Comparison of ENCODE assay signal across 27 cellular contexts in the genomic region with DNA sequence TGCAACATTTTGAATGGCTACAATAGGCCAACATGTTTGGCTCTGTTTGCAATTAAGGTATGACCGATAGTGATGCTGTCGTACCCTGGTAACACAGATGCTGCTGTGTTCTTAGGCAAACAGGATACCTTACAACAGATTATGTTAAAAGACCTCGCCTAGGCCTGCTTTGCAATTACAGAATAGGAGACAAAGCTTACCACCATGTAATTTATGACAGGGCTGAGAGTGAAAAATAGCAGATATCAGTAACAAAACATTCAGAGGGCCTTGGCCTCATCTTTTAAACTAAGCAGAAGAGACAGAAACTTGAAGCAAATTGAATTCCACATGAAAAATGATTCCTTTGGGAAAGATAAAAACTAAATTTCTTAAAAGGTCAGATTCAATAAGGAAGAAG. TPM values are rescaled to one million over a fixed set of nuclear protein-coding genes. Genes with fewer than 3 reads are reported as not detected.
DNase-seq lines count a peak whose midpoint lies in the region; ATAC-seq and TF ChIP-seq lines count a peak whose summit lies in the region.
"Had no signal": no experiment of that assay in that cellular context is flagged by ENCODE, and none has a peak within 500 bp of the region (broad histone marks: within the 10 kb centered on the region; RNA-seq: fewer than 3 reads in every experiment).

No MANE protein-coding gene starts in this region.

- TF ChIP-seq CTCF in mammary epithelial cell (conservative IDR thresholded peaks at IDR 0.05 in 1 of 2, IDR thresholded peaks at IDR 0.05 in 1 of 2; ENCODE audit: extremely low read depth in 1 of 2, insufficient read depth in 1 of 2, low read depth in 1 of 2, low read length in 2 of 2) (no peak), breast epithelium (IDR thresholded peaks at IDR 0.05) (no peak), fibroblast of the aortic adventitia (IDR thresholded peaks at IDR 0.05; ENCODE audit: insufficient read depth, low read length) (no peak)

- no peak overlapping the region for H3K27ac ChIP-seq in mammary epithelial cell (ENCODE audit: insufficient read depth, low read depth, low read length)
- H3K27ac ChIP-seq in breast epithelium = no peak overlapping the region
- peak overlapping the region; percentile 14 for H3K27ac ChIP-seq in skeletal muscle tissue (ENCODE audit: low read depth, low read length)
- H3K27ac ChIP-seq: colonic mucosa, epithelial cell of prostate, PC-9, transverse colon had no signal

- H3K4me2 ChIP-seq in mammary epithelial cell (ENCODE audit: insufficient read depth, low read depth, low read length) = no peak overlapping the region
- H3K4me2 ChIP-seq: GM23338, PC-9 had no signal

- intact Hi-C loops in mammary epithelial cell (cut with micrococcal nuclease) (no loop called here), breast epithelium (cut with DNase I; ENCODE audit: low total_unique reads) (no loop called here)

- no peak overlapping the region for H2AFZ ChIP-seq in mammary epithelial cell (ENCODE audit: low read depth, low read length)
- H2AFZ ChIP-seq: GM23338, PC-9 had no signal

- WGBS in mammary epithelial cell (ENCODE audit: low coverage, missing lambda C conversion rate) = 91% methylated on average over 3 of the region's 3 CpGs

- H3K79me2 ChIP-seq in mammary epithelial cell (ENCODE audit: insufficient read depth, low read length) = no peaks in the 10 kb centered on the region

- H3K9me3 ChIP-seq in mammary epithelial cell (replicated peaks; ENCODE audit: insufficient read depth, low read length) (no peaks in the 10 kb centered on the region), breast epithelium (no peaks in the 10 kb centered on the region), skeletal muscle tissue (ENCODE audit: control insufficient read depth in 3 of 3, low read length in 3 of 3) (no peaks in the 10 kb centered on the region)
- H3K9me3 ChIP-seq: colonic mucosa, transverse colon had no signal

- DNase-seq in mammary epithelial cell = peak; percentile 25
- no peak for DNase-seq in breast epithelium (ENCODE audit: low spot score in 2 of 2)
- peak; percentile 51 for DNase-seq in NCI-H146 treated with DMSO at 0.1 percent for 48 hours (lab: John Stamatoyannopoulos, UW; ENCODE audit: unreplicated experiment)
- peak; percentile 30 for DNase-seq in fibroblast of the aortic adventitia (ENCODE audit: low read depth)
- DNase-seq in NCI-H187 (lab: John Stamatoyannopoulos, UW) = no peak
- no peak for DNase-seq in hippocampal formation (lab: John Stamatoyannopoulos, UW)
- DNase-seq: activated CD4-positive, alpha-beta memory T cell treated with anti-CD3 and anti-CD28 coated beads for 36 hours; activated CD4-positive, CD25-positive, alpha-beta regulatory T cell treated with anti-CD3 and anti-CD28 coated beads, Interleukin-2, amount 50 U/mL, for 72 hours; activated CD8-positive, alpha-beta memory T cell treated with anti-CD3 and anti-CD28 coated beads, Interleukin-2, amount 50 U/mL, for 4 hours; activated naive CD4-positive, alpha-beta T cell treated with anti-CD3 and anti-CD28 coated beads, Interleukin-2, amount 50 U/mL, for 16 hours; amygdala; CD8-positive, alpha-beta T cell; colonic mucosa; effector CD8-positive, alpha-beta T cell; head of caudate nucleus; naive B cell; NCI-H1092; NCI-H446 treated with DMSO at 0.1 percent for 48 hours; PC-9; SHP77 treated with DMSO at 0.1 percent for 48 hours; small intestine; stimulated activated CD8-positive, alpha-beta memory T cell treated with anti-CD3 and anti-CD28 coated beads, Interleukin-4, amount 100 ng/mL, for 48 hours; transverse colon had no signal

- no peak for ATAC-seq in GM18870 (IDR thresholded peaks at IDR 0.05; ENCODE audit: unreplicated experiment)
- ATAC-seq: CD8-positive, alpha-beta T cell; GM23338 had no signal

- no peak overlapping the region for H3K9ac ChIP-seq in mammary epithelial cell (ENCODE audit: insufficient read depth, low read length)
- H3K9ac ChIP-seq in skeletal muscle tissue (ENCODE audit: low read depth in 1 of 3, low read length in 3 of 3) = no peak overlapping the region

- H3K27me3 ChIP-seq in mammary epithelial cell (ENCODE audit: insufficient read depth, low read length) (no peaks in the 10 kb centered on the region), breast epithelium (no peaks in the 10 kb centered on the region), skeletal muscle tissue (ENCODE audit: control insufficient read depth in 3 of 3, insufficient read depth in 3 of 3, low read length in 3 of 3) (no peaks in the 10 kb centered on the region)
- H3K27me3 ChIP-seq: colonic mucosa, transverse colon had no signal

- no peaks in the 10 kb centered on the region for H4K20me1 ChIP-seq in mammary epithelial cell (ENCODE audit: insufficient read depth, low read length)

- BruUV-seq in mammary epithelial cell (replicated peaks; lab: Mats Ljungman, UMichigan) = no TSS peak

- H3K36me3 ChIP-seq in mammary epithelial cell (ENCODE audit: insufficient read depth, low read length) (no peaks in the 10 kb centered on the region), breast epithelium (no peaks in the 10 kb centered on the region), skeletal muscle tissue (ENCODE audit: control insufficient read depth in 3 of 3, insufficient read depth in 3 of 3, low read length in 3 of 3) (no peaks in the 10 kb centered on the region)
- H3K36me3 ChIP-seq: colonic mucosa, transverse colon had no signal

- dilution Hi-C loops in mammary epithelial cell (cut with HindIII; ENCODE audit: low sequenced_read_pairs) = no loop called here

- no peak overlapping the region for H3K4me3 ChIP-seq in mammary epithelial cell (replicated peaks in 1 of 3; ENCODE audit: insufficient read depth in 1 of 3, low read depth in 2 of 3, low read length in 3 of 3)
- H3K4me3 ChIP-seq in breast epithelium = no peak overlapping the region
- H3K4me3 ChIP-seq in fibroblast of the aortic adventitia (ENCODE audit: low read depth, low read length) = no peak overlapping the region
- no peak overlapping the region for H3K4me3 ChIP-seq in skeletal muscle tissue (ENCODE audit: low read length in 3 of 3)
- H3K4me3 ChIP-seq: colonic mucosa, GM23338, PC-9, transverse colon had no signal

- TF ChIP-seq POLR2A in breast epithelium (IDR thresholded peaks at IDR 0.05) = no peak

- in situ Hi-C loops in mammary epithelial cell (cut with MboI; ENCODE audit: low sequenced_read_pairs in 2 of 2) = no loop called here

- H3K4me1 ChIP-seq in mammary epithelial cell (ENCODE audit: insufficient read depth, low read length) (peaks cover 41% of the 10 kb centered on the region), breast epithelium (peaks cover 0 to 11% of the 10 kb centered on the region in 2 donors), skeletal muscle tissue (ENCODE audit: control insufficient read depth in 3 of 3, insufficient read depth in 3 of 3, low read length in 3 of 3) (peaks cover 4 to 14% (median 13%) of the 10 kb centered on the region in 3 donors)

- CTCF ChIA-PET in mammary epithelial cell (lab: Charles Lee; ENCODE audit: low non-redundant PET) = no interaction called here

RNA-seq across cellular contexts. Expression of a gene that starts 29.4 kb away (rescaled TPM):
- total RNA-seq in mammary epithelial cell (100 to 1,000 TPM in 1 of 2 donors, 10 to 100 TPM in 1; 99.9 to 164 TPM), breast epithelium (100 to 1,000 TPM in 2 of 3 donors, 10 to 100 TPM in 1; 89.0 to 216 (median 131) TPM), fibroblast of the aortic adventitia (ENCODE audit: low replicate concordance) (14.4 and 36.1 TPM in 2 replicates), skeletal muscle tissue (34.4 TPM)
- polyA plus RNA-seq in mammary epithelial cell = 75.0 TPM
- 117 TPM for polyA minus RNA-seq in mammary epithelial cell

Comparison
In these comparisons a context has a peak if more than half of its experiments do, and no peak if none do; other contexts are left out.
1. DNase-seq: peak in mammary epithelial cell (single experiment), NCI-H146 treated with DMSO at 0.1 percent for 48 hours (single experiment) and fibroblast of the aortic adventitia (single experiment); none in breast epithelium (0 of 2), NCI-H187 (0 of 2) and hippocampal formation (0 of 2).